In genomic region chr2:36965751-36966369, GRCh38 we compare ENCODE assay signal across 8 cellular contexts.
DNase-seq lines count a peak whose midpoint lies in the region; ATAC-seq and TF ChIP-seq lines count a peak whose summit lies in the region.

No MANE protein-coding gene starts in this region.

- H3K4me2 ChIP-seq in BLaER1 treated with 17β-estradiol and CSF1 and Interleukin-3, amounts not matched to agents 10 nM and 100 nM, result peak overlapping the region; percentile 74 to 92 (median 89)

- TF ChIP-seq CTCF in RWPE2 (IDR thresholded peaks at IDR 0.05; ENCODE audit: poor library complexity, severe bottlenecking) (no peak), astrocyte of the cerebellum (IDR thresholded peaks at IDR 0.05; ENCODE audit: low read depth, low read length, missing control alignments) (no peak)

- peaks cover 28 to 37% (median 35%) of the 10 kb centered on the region in 10 experiments for H3K4me1 ChIP-seq in BLaER1 treated with 17β-estradiol and CSF1 and Interleukin-3, amounts not matched to agents 10 nM and 100 nM
- peaks cover 13% of the 10 kb centered on the region for H3K4me1 ChIP-seq in RWPE2 (ENCODE audit: insufficient read depth, poor library complexity, severe bottlenecking)

- H3K4me3 ChIP-seq in BLaER1 treated with 17β-estradiol and CSF1 and Interleukin-3, amounts not matched to agents 10 nM and 100 nM, result peak overlapping the region; percentile 85 to 99 (median 96)
- peak overlapping the region; percentile 96 for H3K4me3 ChIP-seq in RWPE2 (ENCODE audit: severe bottlenecking)
- peak overlapping the region; percentile 75 for H3K4me3 ChIP-seq in astrocyte of the cerebellum (ENCODE audit: low read depth, low read length)
- peak overlapping the region; percentile 75 for H3K4me3 ChIP-seq in iPS-11a (ENCODE audit: low read depth, low read length)

- H3K27me3 ChIP-seq in BLaER1 treated with 17β-estradiol and CSF1 and Interleukin-3, amounts not matched to agents 10 nM and 100 nM, result no peaks in the 10 kb centered on the region
- no peaks in the 10 kb centered on the region for H3K27me3 ChIP-seq in RWPE2 (ENCODE audit: insufficient read depth, poor library complexity, severe bottlenecking)

- H3K9me3 ChIP-seq in BLaER1 treated with 17β-estradiol and CSF1 and Interleukin-3, amounts not matched to agents 10 nM and 100 nM (replicated peaks in 1 of 11), result no peaks in the 10 kb centered on the region
- H3K9me3 ChIP-seq in RWPE2 (ENCODE audit: severe bottlenecking), result no peaks in the 10 kb centered on the region

- H3K36me3 ChIP-seq in BLaER1 treated with 17β-estradiol and CSF1 and Interleukin-3, amounts not matched to agents 10 nM and 100 nM, result peaks cover 0 to 6% (median 0%) of the 10 kb centered on the region in 11 experiments; a peak in 4 of 22 replicates
- H3K36me3 ChIP-seq in RWPE2 (ENCODE audit: low read depth), result 0 out of 2 replicates have a peak, but pooled peaks cover 2% of the 10 kb centered on the region

- DNase-seq in RWPE2 (ENCODE audit: low spot score) (peak; percentile 66), astrocyte of the cerebellum (ENCODE audit: low read depth) (no peak)
- peak; percentile 45 for DNase-seq in stimulated activated CD4-positive, alpha-beta T cell treated with anti-CD3 and anti-CD28 coated beads, Interleukin-12 subunit alpha, Interleukin-12 subunit beta, amount 100 ng/mL, for 4 hours

- peak; percentile 34 for ATAC-seq in GM19324 (IDR thresholded peaks at IDR 0.05; ENCODE audit: low FRiP score, unreplicated experiment)
- ATAC-seq in HG03460 (IDR thresholded peaks at IDR 0.05; ENCODE audit: unreplicated experiment), result peak; percentile 22
- ATAC-seq in RWPE2 (ENCODE audit: low read depth), result peak; percentile 22
- no peak for ATAC-seq in HG03457 (IDR thresholded peaks at IDR 0.05; ENCODE audit: unreplicated experiment)

- H4K20me1 ChIP-seq in BLaER1 treated with 17β-estradiol and CSF1 and Interleukin-3, amounts not matched to agents 10 nM and 100 nM, result peaks cover 11 to 45% (median 36%) of the 10 kb centered on the region in 11 experiments; a peak in 16 of 22 replicates

- H3K9ac ChIP-seq in BLaER1 treated with 17β-estradiol and CSF1 and Interleukin-3, amounts not matched to agents 10 nM and 100 nM, result peak overlapping the region; percentile 85 to 96 (median 91)

- in situ Hi-C loops in astrocyte of the cerebellum (cut with HindIII; ENCODE audit: low sequenced_read_pairs), result no loop called here

- peak overlapping the region; percentile 72 to 90 (median 88); a peak in 21 of 22 replicates for H3K27ac ChIP-seq in BLaER1 treated with 17β-estradiol and CSF1 and Interleukin-3, amounts not matched to agents 10 nM and 100 nM
- H3K27ac ChIP-seq in RWPE2 (ENCODE audit: poor library complexity, severe bottlenecking), result peak overlapping the region; percentile 71
